ENCODE assay signal across 15 cellular contexts in the genomic region with DNA sequence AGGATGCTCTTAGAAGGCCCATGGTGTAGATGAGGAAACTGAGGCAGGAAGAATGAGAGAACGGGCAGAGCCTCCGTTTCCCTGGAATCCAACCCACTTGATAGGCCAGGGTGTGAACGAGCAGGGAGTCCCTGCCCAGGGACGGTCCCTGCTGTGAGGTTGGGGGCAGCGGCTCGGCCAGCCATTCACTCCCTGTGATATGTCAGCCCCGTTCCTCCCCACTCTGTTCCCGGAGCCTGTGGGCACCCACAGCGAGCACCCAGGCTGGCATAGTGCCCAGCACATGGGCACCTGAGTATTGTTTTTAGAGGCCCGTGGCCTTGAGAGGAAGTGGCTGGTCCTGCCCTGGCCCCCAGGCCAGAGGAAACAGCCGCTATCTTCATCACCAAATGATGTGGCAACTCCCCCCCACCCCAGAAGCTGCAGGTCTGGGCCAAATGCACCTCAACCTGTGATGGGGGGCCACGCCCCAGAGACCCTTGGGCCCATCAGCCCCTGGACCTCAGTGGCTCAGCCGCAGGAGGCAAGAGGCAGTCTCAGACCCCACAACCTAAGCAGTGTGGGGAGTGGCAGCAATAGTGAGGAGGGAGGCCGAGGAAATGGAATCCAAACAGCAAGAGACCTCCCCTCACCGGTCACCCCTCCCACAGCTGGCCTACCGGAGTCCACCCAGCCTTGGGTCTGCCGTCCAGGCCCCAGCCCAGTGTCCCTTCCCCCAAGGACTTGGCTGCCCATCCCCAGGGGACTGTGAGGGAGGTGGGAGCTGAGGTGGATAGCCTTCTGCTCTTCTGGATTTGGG. TPM values are rescaled to one million over a fixed set of nuclear protein-coding genes. Genes with fewer than 3 reads are reported as not detected.
DNase-seq lines count a peak whose midpoint lies in the region; ATAC-seq and TF ChIP-seq lines count a peak whose summit lies in the region.
"Had no signal": no experiment of that assay in that cellular context is flagged by ENCODE, and none has a peak within 500 bp of the region (broad histone marks: within the 10 kb centered on the region; RNA-seq: fewer than 3 reads in every experiment).

No MANE protein-coding gene starts in this region.

- H3K4me2 ChIP-seq in PC-9: peak overlapping the region; percentile 81

- H3F3A ChIP-seq in PC-9 (ENCODE audit: insufficient read depth, low read depth): peaks cover 60% of the 10 kb centered on the region

- BruUV-seq in PC-9 (replicated peaks; lab: Mats Ljungman, UMichigan): no TSS peak

- H3K9ac ChIP-seq in duodenal mucosa (ENCODE audit: low read depth in 1 of 2, low read length in 2 of 2): peak overlapping the region in 1 of 2 donors; percentile 70

- CTCF ChIA-PET in PC-9 (lab: Charles Lee): interaction anchor here (1.1 kb wide), 1 partner anchor 29 kb away, joined by 3 read pairs; no protein-coding TSS in a partner anchor

- H3K36me3 Mint-ChIP-seq in osteocyte (ENCODE audit: unreplicated experiment): no peaks in the 10 kb centered on the region
- no peaks in the 10 kb centered on the region for H3K36me3 Mint-ChIP-seq in activated T-cell treated with anti-CD3 and anti-CD28 coated beads, Interleukin-2, amount 50 U/mL, for 72 hours (ENCODE audit: insufficient read depth in 2 of 2)

- H3K36me3 ChIP-seq in PC-9 (ENCODE audit: low read depth) (no peaks in the 10 kb centered on the region), duodenal mucosa (ENCODE audit: control insufficient read depth in 1 of 2, insufficient read depth in 2 of 2, low read length in 2 of 2) (no peaks in the 10 kb centered on the region)
- H3K36me3 ChIP-seq: left ventricle myocardium inferior had no signal

- intact Hi-C loops in PC-9 (cut with micrococcal nuclease; ENCODE audit: unreplicated experiment): loop anchor here (5.0 to 10.0 kb wide), 2 partner anchors 135 to 167 kb away; no protein-coding TSS in a partner anchor

- no peak overlapping the region for H2AFZ ChIP-seq in PC-9

- TF ChIP-seq CTCF in PC-9 (conservative IDR thresholded peaks at IDR 0.05): no peak
- no peak for TF ChIP-seq CTCF in osteocyte (IDR thresholded peaks at IDR 0.05)

- DNase-seq in A172 (ENCODE audit: low spot score): peak; percentile 55
- peak; percentile 39 to 68 for DNase-seq in PC-9
- no peak for DNase-seq in osteocyte (ENCODE audit: extremely low spot score, unreplicated experiment)
- DNase-seq in medulla oblongata (ENCODE audit: extremely low spot score): no peak
- no peak for DNase-seq in NOMO-1 (lab: John Stamatoyannopoulos, UW; ENCODE audit: unreplicated experiment in 2 of 2)
- no peak for DNase-seq in activated CD4-positive, alpha-beta T cell treated with anti-CD3 and anti-CD28 coated beads for 48 hours
- no peak for DNase-seq in activated T-cell treated with anti-CD3 and anti-CD28 coated beads, Interleukin-2, amount 50 U/mL, for 72 hours
- DNase-seq: left ventricle myocardium inferior, NCI-H1105, NCI-H524, psoas muscle, SHP77, testis had no signal

- peak overlapping the region; percentile 97 for H3K27ac Mint-ChIP-seq in osteocyte (ENCODE audit: unreplicated experiment)
- H3K27ac Mint-ChIP-seq in activated T-cell treated with anti-CD3 and anti-CD28 coated beads, Interleukin-2, amount 50 U/mL, for 72 hours: no peak overlapping the region

- POLR2A ChIA-PET in PC-9 (lab: Charles Lee; ENCODE audit: unreplicated experiment): no interaction called here

- H3K4me1 Mint-ChIP-seq in osteocyte (ENCODE audit: unreplicated experiment): peaks cover 80% of the 10 kb centered on the region
- no peaks in the 10 kb centered on the region for H3K4me1 Mint-ChIP-seq in activated T-cell treated with anti-CD3 and anti-CD28 coated beads, Interleukin-2, amount 50 U/mL, for 72 hours (ENCODE audit: low read depth)

- H3K27me3 Mint-ChIP-seq in osteocyte (ENCODE audit: unreplicated experiment): no peaks in the 10 kb centered on the region
- no peaks in the 10 kb centered on the region for H3K27me3 Mint-ChIP-seq in activated T-cell treated with anti-CD3 and anti-CD28 coated beads, Interleukin-2, amount 50 U/mL, for 72 hours (ENCODE audit: low read depth)

- H3K27ac ChIP-seq in PC-9 (peak overlapping the region; percentile 93), duodenal mucosa (ENCODE audit: low read depth, low read length) (peak overlapping the region; percentile 11)
- H3K27ac ChIP-seq: left ventricle myocardium inferior, psoas muscle, testis, VCaP had no signal

- no peaks in the 10 kb centered on the region for H3K9me3 Mint-ChIP-seq in osteocyte (ENCODE audit: unreplicated experiment)
- no peaks in the 10 kb centered on the region for H3K9me3 Mint-ChIP-seq in activated T-cell treated with anti-CD3 and anti-CD28 coated beads, Interleukin-2, amount 50 U/mL, for 72 hours

- peaks cover 25% of the 10 kb centered on the region; the same call in 1 of the 2 replicates for H3K79me2 ChIP-seq in PC-9 (ENCODE audit: low read depth)

- H3K4me3 ChIP-seq in PC-9: no peak overlapping the region
- no peak overlapping the region for H3K4me3 ChIP-seq in duodenal mucosa (ENCODE audit: low read depth in 1 of 2, low read length in 2 of 2)
- H3K4me3 ChIP-seq: left ventricle myocardium inferior, psoas muscle, testis had no signal

- H4K20me1 ChIP-seq in PC-9 (ENCODE audit: insufficient read depth): no peaks in the 10 kb centered on the region

- no peak for ATAC-seq in activated T-cell treated with anti-CD3 and anti-CD28 coated beads, Interleukin-2, amount 50 U/mL, for 72 hours (replicated peaks in 1 of 2)
- ATAC-seq: psoas muscle had no signal

- no peak overlapping the region for H3K4me3 Mint-ChIP-seq in osteocyte (ENCODE audit: unreplicated experiment)
- H3K4me3 Mint-ChIP-seq in activated T-cell treated with anti-CD3 and anti-CD28 coated beads, Interleukin-2, amount 50 U/mL, for 72 hours: no peak overlapping the region

- H3K4me1 ChIP-seq in PC-9 (replicated peaks; ENCODE audit: insufficient read depth) (peaks cover 88% of the 10 kb centered on the region), duodenal mucosa (ENCODE audit: control insufficient read depth in 1 of 2, insufficient read depth in 2 of 2, low read length in 2 of 2) (peaks cover 73 to 85% of the 10 kb centered on the region in 2 donors)

- H3K9me3 ChIP-seq in PC-9 (ENCODE audit: insufficient read depth, low read depth) (no peaks in the 10 kb centered on the region), duodenal mucosa (ENCODE audit: control insufficient read depth in 1 of 2, low read length in 2 of 2) (no peaks in the 10 kb centered on the region)
- H3K9me3 ChIP-seq: left ventricle myocardium inferior, psoas muscle, testis had no signal

- no peaks in the 10 kb centered on the region for H3K9me2 ChIP-seq in PC-9 (ENCODE audit: insufficient read depth)

- no peaks in the 10 kb centered on the region for H3K27me3 ChIP-seq in PC-9 (ENCODE audit: insufficient read depth, low read depth)
- no peaks in the 10 kb centered on the region for H3K27me3 ChIP-seq in duodenal mucosa (ENCODE audit: control insufficient read depth in 1 of 2, insufficient read depth in 2 of 2, low read length in 2 of 2)
- H3K27me3 ChIP-seq: testis had no signal

RNA-seq across cellular contexts. Expression of gene ALDH3B1, which starts 2.1 kb away (rescaled TPM):
- 54.0 and 64.8 TPM in 2 replicates for total RNA-seq in A172 (2014; rRNA removed; shearing (Covaris generic))
- 98.1 and 104 TPM in 2 replicates for total RNA-seq in PC-9 (2021)
- total RNA-seq in osteocyte: 4.7 and 6.5 TPM in 2 replicates
- under 1 TPM; 0.10 to 0.16 TPM for total RNA-seq in activated T-cell treated with anti-CD3 and anti-CD28 coated beads, Interleukin-2, amount 50 U/mL, for 72 hours

RNA-seq across cellular contexts. Expression of gene UNC93B1, which starts 8.3 kb away (rescaled TPM):
- total RNA-seq in A172 (2014; rRNA removed; shearing (Covaris generic)): 22.1 and 34.3 TPM in 2 replicates
- total RNA-seq in PC-9 (2021): 75.5 and 94.4 TPM in 2 replicates
- total RNA-seq in osteocyte: 26.0 and 29.3 TPM in 2 replicates
- 10 to 100 TPM in 1 of 2 donors, 1 to 10 TPM in 1; 8.0 to 16.7 TPM for total RNA-seq in activated T-cell treated with anti-CD3 and anti-CD28 coated beads, Interleukin-2, amount 50 U/mL, for 72 hours

RNA-seq across cellular contexts. Expression of gene NDUFS8, which starts 18.2 kb away (rescaled TPM):
- total RNA-seq in A172 (2014; rRNA removed; shearing (Covaris generic)): 255 and 310 TPM in 2 replicates
- 270 and 275 TPM in 2 replicates for total RNA-seq in PC-9 (2021)
- total RNA-seq in osteocyte: 134 and 143 TPM in 2 replicates
- total RNA-seq in activated T-cell treated with anti-CD3 and anti-CD28 coated beads, Interleukin-2, amount 50 U/mL, for 72 hours: 100 to 1,000 TPM; 128 to 129 TPM

RNA-seq across cellular contexts. Expression of gene TCIRG1, which starts 26.6 kb away (rescaled TPM):
- 149 and 167 TPM in 2 replicates for total RNA-seq in A172 (2014; rRNA removed; shearing (Covaris generic))
- total RNA-seq in PC-9 (2021) (125 and 175 TPM in 2 replicates), osteocyte (53.0 and 54.2 TPM in 2 replicates)
- 100 to 1,000 TPM; 141 to 146 TPM for total RNA-seq in activated T-cell treated with anti-CD3 and anti-CD28 coated beads, Interleukin-2, amount 50 U/mL, for 72 hours

Comparison
In these comparisons a context has a peak if more than half of its experiments do, and no peak if none do; other contexts are left out.
1. DNase-seq: peak in A172 (single experiment) and PC-9 (2 of 2); none in osteocyte (single experiment), medulla oblongata (single experiment), NOMO-1 (0 of 2), activated CD4-positive, alpha-beta T cell treated with anti-CD3 and anti-CD28 coated beads for 48 hours (single experiment) and activated T-cell treated with anti-CD3 and anti-CD28 coated beads, Interleukin-2, amount 50 U/mL, for 72 hours (0 of 2).